ENCODE assay signal across 9 cellular contexts in genomic region chr21:45248893-45249381, GRCh38. TPM values are rescaled to one million over a fixed set of nuclear protein-coding genes. Genes with fewer than 3 reads are reported as not detected.
DNase-seq lines count a peak whose midpoint lies in the region; ATAC-seq and TF ChIP-seq lines count a peak whose summit lies in the region.
"Had no signal": no experiment of that assay in that cellular context is flagged by ENCODE, and none has a peak within 500 bp of the region (broad histone marks: within the 10 kb centered on the region; RNA-seq: fewer than 3 reads in every experiment).

No MANE protein-coding gene starts in this region.

- in situ Hi-C loops in mammary epithelial cell (cut with MboI; ENCODE audit: low sequenced_read_pairs in 2 of 2): no loop called here

- H3K27ac ChIP-seq in mammary epithelial cell (ENCODE audit: insufficient read depth, low read depth, low read length) (no peak overlapping the region), right lobe of liver (no peak overlapping the region)
- H3K27ac ChIP-seq: C4-2B had no signal

- H3K4me1 Mint-ChIP-seq in activated CD8-positive, alpha-beta memory T cell treated with anti-CD3 and anti-CD28 coated beads, Interleukin-2, amount 10 ng/mL, durations not matched to agents 7 days and 5 days: no peaks in the 10 kb centered on the region

- dilution Hi-C loops in mammary epithelial cell (cut with HindIII; ENCODE audit: low sequenced_read_pairs): no loop called here

- no peaks in the 10 kb centered on the region for H3K79me2 ChIP-seq in mammary epithelial cell (ENCODE audit: insufficient read depth, low read length)

- H4K20me1 ChIP-seq in mammary epithelial cell (ENCODE audit: insufficient read depth, low read length): no peaks in the 10 kb centered on the region

- CTCF ChIA-PET in activated CD8-positive, alpha-beta memory T cell treated with anti-CD3 and anti-CD28 coated beads, Interleukin-2, amount 10 ng/mL, durations not matched to agents 7 days and 5 days (lab: Charles Lee): interaction anchor here (0.7 kb wide), 1 partner anchor 41 kb away, joined by 3 read pairs; no protein-coding TSS in a partner anchor
- CTCF ChIA-PET in mammary epithelial cell (lab: Charles Lee; ENCODE audit: low non-redundant PET): no interaction called here

- H2AFZ ChIP-seq in mammary epithelial cell (ENCODE audit: low read depth, low read length): peak overlapping the region; percentile 73

- H3K4me2 ChIP-seq in mammary epithelial cell (ENCODE audit: insufficient read depth, low read depth, low read length): peak overlapping the region; percentile 92

- no peak overlapping the region for H3K9ac ChIP-seq in mammary epithelial cell (ENCODE audit: insufficient read depth, low read length)

- BruUV-seq in mammary epithelial cell (replicated peaks; lab: Mats Ljungman, UMichigan): no TSS peak

- H3K4me3 ChIP-seq in mammary epithelial cell (replicated peaks in 1 of 3; ENCODE audit: insufficient read depth in 1 of 3, low read depth in 2 of 3, low read length in 3 of 3): peak overlapping the region in 2 of 3 experiments; percentile 18 to 38
- no peak overlapping the region for H3K4me3 ChIP-seq in right lobe of liver
- H3K4me3 ChIP-seq in mucosa of descending colon: no peak overlapping the region

- H3K27me3 Mint-ChIP-seq in activated CD8-positive, alpha-beta memory T cell treated with anti-CD3 and anti-CD28 coated beads, Interleukin-2, amount 10 ng/mL, durations not matched to agents 7 days and 5 days: peaks cover 29% of the 10 kb centered on the region

- H3K36me3 ChIP-seq in mammary epithelial cell (ENCODE audit: insufficient read depth, low read length) (no peaks in the 10 kb centered on the region), right lobe of liver (no peaks in the 10 kb centered on the region), mucosa of descending colon (ENCODE audit: low read depth) (no peaks in the 10 kb centered on the region)

- intact Hi-C loops in mammary epithelial cell (cut with micrococcal nuclease) (no loop called here), right lobe of liver (cut with DNase I) (no loop called here), mucosa of descending colon (cut with DNase I, micrococcal nuclease) (loop anchor here in 1 of 2 donors (10.0 kb wide), 1 partner anchor 54 kb away; no protein-coding TSS in a partner anchor)

- H3K9me3 Mint-ChIP-seq in activated CD8-positive, alpha-beta memory T cell treated with anti-CD3 and anti-CD28 coated beads, Interleukin-2, amount 10 ng/mL, durations not matched to agents 7 days and 5 days (ENCODE audit: low read depth): peaks cover 6% of the 10 kb centered on the region

- peak; percentile 48 for DNase-seq in activated CD8-positive, alpha-beta memory T cell treated with anti-CD3 and anti-CD28 coated beads, Interleukin-2, amount 50 U/mL, for 48 hours
- no peak for DNase-seq in activated CD8-positive, alpha-beta memory T cell treated with anti-CD3 and anti-CD28 coated beads, Interleukin-2, amount 10 ng/mL, durations not matched to agents 7 days and 5 days
- DNase-seq in mammary epithelial cell (peak; percentile 10), right lobe of liver (no peak), germinal center (ENCODE audit: low spot score) (no peak), mucosa of gallbladder (ENCODE audit: low spot score) (no peak), mucosa of descending colon (no peak)

- peaks cover 6% of the 10 kb centered on the region for H3K36me3 Mint-ChIP-seq in activated CD8-positive, alpha-beta memory T cell treated with anti-CD3 and anti-CD28 coated beads, Interleukin-2, amount 10 ng/mL, durations not matched to agents 7 days and 5 days

- H3K4me3 Mint-ChIP-seq in activated CD8-positive, alpha-beta memory T cell treated with anti-CD3 and anti-CD28 coated beads, Interleukin-2, amount 10 ng/mL, durations not matched to agents 7 days and 5 days: no peak overlapping the region

- H3K27me3 ChIP-seq in mammary epithelial cell (ENCODE audit: insufficient read depth, low read length): peaks cover 3% of the 10 kb centered on the region
- H3K27me3 ChIP-seq in right lobe of liver: no peaks in the 10 kb centered on the region

- TF ChIP-seq CTCF in mammary epithelial cell (conservative IDR thresholded peaks at IDR 0.05 in 1 of 2, IDR thresholded peaks at IDR 0.05 in 1 of 2; ENCODE audit: extremely low read depth in 1 of 2, insufficient read depth in 1 of 2, low read depth in 1 of 2, low read length in 2 of 2) (no peak), right lobe of liver (IDR thresholded peaks at IDR 0.05) (no peak), mucosa of descending colon (IDR thresholded peaks at IDR 0.05) (no peak)

- 18% methylated on average over 13 of the region's 14 CpGs for WGBS in mammary epithelial cell (ENCODE audit: low coverage, missing lambda C conversion rate)
- 48% methylated on average over 4 of the region's 14 CpGs for WGBS in right lobe of liver (ENCODE audit: insufficient coverage, low coverage, low lambda C conversion rate, missing lambda C conversion rate)

- H3K4me1 ChIP-seq in mammary epithelial cell (ENCODE audit: insufficient read depth, low read length) (peaks cover 6% of the 10 kb centered on the region), right lobe of liver (peaks cover 0 to 6% (median 0%) of the 10 kb centered on the region in 4 donors), mucosa of descending colon (ENCODE audit: low read depth) (no peaks in the 10 kb centered on the region)

- H3K9me3 ChIP-seq in mammary epithelial cell (replicated peaks; ENCODE audit: insufficient read depth, low read length): peaks cover 4% of the 10 kb centered on the region
- H3K9me3 ChIP-seq in right lobe of liver: no peaks in the 10 kb centered on the region
- peaks cover 3% of the 10 kb centered on the region for H3K9me3 ChIP-seq in mucosa of descending colon

- H3K27ac Mint-ChIP-seq in activated CD8-positive, alpha-beta memory T cell treated with anti-CD3 and anti-CD28 coated beads, Interleukin-2, amount 10 ng/mL, durations not matched to agents 7 days and 5 days: no peak overlapping the region

- no peak for TF ChIP-seq POLR2A in right lobe of liver (IDR thresholded peaks at IDR 0.05)

- ATAC-seq in activated CD8-positive, alpha-beta memory T cell treated with anti-CD3 and anti-CD28 coated beads, Interleukin-2, amount 10 ng/mL, durations not matched to agents 7 days and 5 days: no peak
- ATAC-seq in right lobe of liver (peak; percentile 30 to 52 (median 44)), GM18502 (IDR thresholded peaks at IDR 0.05; ENCODE audit: poor library complexity, unreplicated experiment) (no peak), mucosa of descending colon (no peak)

RNA-seq across cellular contexts. Expression of gene POFUT2, which starts 38.8 kb away (rescaled TPM):
- 10 to 100 TPM; 16.4 to 19.5 TPM for total RNA-seq in activated CD8-positive, alpha-beta memory T cell treated with anti-CD3 and anti-CD28 coated beads, Interleukin-2, amount 10 ng/mL, durations not matched to agents 7 days and 5 days
- total RNA-seq in mammary epithelial cell: 10 to 100 TPM; 19.3 to 25.0 TPM
- polyA plus RNA-seq in mammary epithelial cell: 14.1 TPM
- 9.7 TPM for polyA minus RNA-seq in mammary epithelial cell
- total RNA-seq in right lobe of liver: 10 to 100 TPM; 10.5 to 22.0 (median 13.7) TPM
- total RNA-seq in mucosa of gallbladder: 42.7 TPM
- 10 to 100 TPM; 26.4 to 38.0 (median 29.8) TPM for total RNA-seq in mucosa of descending colon

Comparison
In these comparisons a context has a peak if more than half of its experiments do, and no peak if none do; other contexts are left out.
1. DNase-seq: peak in activated CD8-positive, alpha-beta memory T cell treated with anti-CD3 and anti-CD28 coated beads, Interleukin-2, amount 50 U/mL, for 48 hours (single experiment) and mammary epithelial cell (single experiment); none in activated CD8-positive, alpha-beta memory T cell treated with anti-CD3 and anti-CD28 coated beads, Interleukin-2, amount 10 ng/mL, durations not matched to agents 7 days and 5 days (single experiment), right lobe of liver (0 of 3), germinal center (single experiment), mucosa of gallbladder (single experiment) and mucosa of descending colon (0 of 3).
2. ATAC-seq: peak in right lobe of liver (4 of 4); none in activated CD8-positive, alpha-beta memory T cell treated with anti-CD3 and anti-CD28 coated beads, Interleukin-2, amount 10 ng/mL, durations not matched to agents 7 days and 5 days (single experiment), GM18502 (single experiment) and mucosa of descending colon (single experiment).
3. H3K4me3 ChIP-seq: peak in mammary epithelial cell (2 of 3); none in right lobe of liver (0 of 3) and mucosa of descending colon (single experiment).